Comparison of ENCODE assay signal across 28 cellular contexts in the genomic region with DNA sequence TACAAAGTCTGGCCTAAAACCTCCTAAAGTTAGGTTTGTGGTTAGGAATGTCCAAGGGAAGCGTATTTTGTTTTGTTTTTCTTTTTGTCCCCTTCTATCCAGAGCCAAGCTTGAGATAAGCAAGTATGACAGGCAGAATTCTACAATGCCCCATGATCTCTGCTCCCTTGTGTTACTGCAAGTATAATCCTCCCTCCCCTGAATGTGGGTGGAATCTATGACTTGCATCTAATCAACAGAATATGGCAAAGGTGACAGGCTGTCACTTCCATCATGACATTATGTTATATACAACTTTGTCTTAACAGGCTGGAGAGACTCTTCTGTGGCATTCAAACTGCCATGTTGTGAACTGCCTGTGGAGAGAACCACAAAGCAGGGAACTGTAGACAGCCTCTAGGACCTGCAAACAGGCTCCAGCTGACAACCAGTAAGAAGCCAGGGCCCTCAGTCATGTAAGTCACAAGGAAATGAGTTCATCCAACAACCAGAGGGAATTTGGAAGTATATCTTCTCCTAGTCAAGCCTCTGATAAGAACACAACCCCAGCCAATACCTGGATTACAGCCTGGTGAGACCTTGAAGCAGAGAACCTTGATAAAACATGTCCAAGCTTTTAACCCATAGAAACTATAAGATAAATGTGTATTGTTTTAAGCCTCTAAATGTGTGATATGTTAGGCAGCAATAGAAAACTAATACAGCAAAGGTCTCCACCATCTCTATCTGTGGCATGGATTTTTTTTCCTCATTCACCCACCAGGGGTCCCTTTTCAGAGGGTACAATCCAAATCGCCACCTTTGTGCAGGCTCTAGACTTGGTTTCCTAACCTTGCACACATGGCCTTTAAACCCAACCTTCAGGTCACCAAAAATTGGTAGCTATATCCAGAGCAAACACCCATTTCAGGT. TPM values are rescaled to one million over a fixed set of nuclear protein-coding genes. Genes with fewer than 3 reads are reported as not detected.
DNase-seq lines count a peak whose midpoint lies in the region; ATAC-seq and TF ChIP-seq lines count a peak whose summit lies in the region.
"Had no signal": no experiment of that assay in that cellular context is flagged by ENCODE, and none has a peak within 500 bp of the region (broad histone marks: within the 10 kb centered on the region; RNA-seq: fewer than 3 reads in every experiment).

No MANE protein-coding gene starts in this region.

- no peaks in the 10 kb centered on the region for H3K79me2 ChIP-seq in DND-41 (ENCODE audit: insufficient read depth, low read length)

- H3K4me1 ChIP-seq in DND-41 (ENCODE audit: insufficient read depth, low read length) (peaks cover 19% of the 10 kb centered on the region), right cardiac atrium (ENCODE audit: control insufficient read depth, insufficient read depth, low read length) (peaks cover 3% of the 10 kb centered on the region), HAP-1 (no peaks in the 10 kb centered on the region; the same call in 1 of the 2 replicates)

- peak; percentile 57 for DNase-seq in NCI-H82 (lab: John Stamatoyannopoulos, UW)
- DNase-seq in NCI-H82 treated with DMSO at 0.1 percent for 48 hours (lab: John Stamatoyannopoulos, UW; ENCODE audit: unreplicated experiment), result no peak
- DNase-seq in DND-41, result no peak
- DNase-seq in OCI-M1 (lab: John Stamatoyannopoulos, UW), result peak; percentile 62
- DNase-seq in right cardiac atrium, result no peak
- no peak for DNase-seq in HuH-7 (ENCODE audit: low spot score)
- DNase-seq in HAP-1 (ENCODE audit: low spot score in 2 of 2), result no peak
- DNase-seq: 8988T; activated CD4-positive, alpha-beta memory T cell treated with anti-CD3 and anti-CD28 coated beads, Interleukin-2, amount 10 ng/mL, durations not matched to agents 7 days and 5 days; activated CD4-positive, CD25-positive, alpha-beta regulatory T cell; activated gamma-delta T cell; adrenal gland; brain microvascular endothelial cell; cortex of kidney; DMS53; kidney glomerular epithelial cell; NCI-H1417; NCI-H2081; NCI-H774; nucleus accumbens; SIG-M5; stimulated activated CD4-positive, alpha-beta T cell treated with anti-CD3 and anti-CD28 coated beads, Interleukin-2, amount 100 ng/mL, for 24 hours; substantia nigra had no signal

- H3K4me3 ChIP-seq in DND-41 (ENCODE audit: low read depth in 1 of 2, low read length in 2 of 2) (no peak overlapping the region), right cardiac atrium (ENCODE audit: low read length) (no peak overlapping the region), HAP-1 (no peak overlapping the region)
- H3K4me3 ChIP-seq: adrenal gland, smooth muscle cell had no signal

- no peaks in the 10 kb centered on the region for H3K27me3 ChIP-seq in DND-41 (ENCODE audit: insufficient read depth, low read length, poor library complexity)
- H3K27me3 ChIP-seq in right cardiac atrium (ENCODE audit: control insufficient read depth, insufficient read depth), result no peaks in the 10 kb centered on the region
- no peaks in the 10 kb centered on the region for H3K27me3 ChIP-seq in HAP-1 (ENCODE audit: low read depth)
- H3K27me3 ChIP-seq: adrenal gland, brain microvascular endothelial cell had no signal

- no peaks in the 10 kb centered on the region for H3K9me3 ChIP-seq in DND-41 (ENCODE audit: insufficient read depth, low read length, severe bottlenecking)
- no peaks in the 10 kb centered on the region for H3K9me3 ChIP-seq in right cardiac atrium (ENCODE audit: control insufficient read depth, low read length)
- no peaks in the 10 kb centered on the region for H3K9me3 ChIP-seq in HAP-1
- H3K9me3 ChIP-seq: adrenal gland had no signal

- no peak overlapping the region for H3K4me2 ChIP-seq in DND-41 (ENCODE audit: insufficient read depth, low read length)
- H3K4me2 ChIP-seq: smooth muscle cell had no signal

- H3K27ac ChIP-seq in DND-41 (ENCODE audit: low read length) (no peak overlapping the region), right cardiac atrium (ENCODE audit: low read length) (peak overlapping the region; percentile 45)
- H3K27ac ChIP-seq: adrenal gland, brain microvascular endothelial cell had no signal

- H4K20me1 ChIP-seq in DND-41 (ENCODE audit: insufficient read depth, low read length), result no peaks in the 10 kb centered on the region

- in situ Hi-C loops in HAP-1 (cut with MboI; ENCODE audit: low sequenced_read_pairs), result no loop called here

- peaks cover 38% of the 10 kb centered on the region; the same call in 1 of the 2 replicates for H3K36me3 ChIP-seq in DND-41 (ENCODE audit: insufficient read depth, low read length)
- H3K36me3 ChIP-seq in HAP-1 (replicated peaks), result no peaks in the 10 kb centered on the region; the same call in 1 of the 2 replicates

- WGBS in right cardiac atrium, result 86% methylated on average over 2 of the region's 2 CpGs

- no peak overlapping the region for H2AFZ ChIP-seq in DND-41 (ENCODE audit: low read depth, low read length)

- no peak for ATAC-seq in DND-41 (ENCODE audit: insufficient read depth, low read depth)
- ATAC-seq in right cardiac atrium, result no peak
- ATAC-seq in HG02642 (IDR thresholded peaks at IDR 0.05; ENCODE audit: poor library complexity, unreplicated experiment), result no peak

- TF ChIP-seq CTCF in DND-41 (IDR thresholded peaks at IDR 0.05; ENCODE audit: borderline replicate concordance, extremely low read depth, low read length, poor library complexity, severe bottlenecking), result peak; percentile 22

- no peak overlapping the region for H3K9ac ChIP-seq in DND-41 (ENCODE audit: low read depth, low read length)

- intact Hi-C loops in right cardiac atrium (cut with DNase I), result no loop called here

RNA-seq across cellular contexts. Expression of a gene that starts 5.7 kb away (rescaled TPM):
- total RNA-seq in right cardiac atrium, result 10 to 100 TPM; 13.0 to 28.1 (median 18.0) TPM
- polyA plus RNA-seq in right cardiac atrium, result 13.5 TPM
- total RNA-seq: glomerular endothelial cell, smooth muscle cell had no signal

RNA-seq across cellular contexts. Expression of a gene that starts 18.8 kb away (rescaled TPM):
- 100 to 1,000 TPM; 433 to 505 (median 493) TPM for total RNA-seq in right cardiac atrium
- polyA plus RNA-seq in right cardiac atrium, result 918 TPM

RNA-seq across cellular contexts. Expression of a gene that starts 19.0 kb away (rescaled TPM):
- 10 to 100 TPM; 24.1 to 29.2 (median 27.9) TPM for total RNA-seq in right cardiac atrium
- polyA plus RNA-seq in right cardiac atrium, result 28.2 TPM

RNA-seq across cellular contexts. Expression of a gene that starts 35.4 kb away (rescaled TPM):
- 10 to 100 TPM in 1 of 4 donors, 1 to 10 TPM in 3; 5.4 to 10.9 (median 9.9) TPM for total RNA-seq in right cardiac atrium
- polyA plus RNA-seq in right cardiac atrium, result 2.0 TPM
- total RNA-seq: glomerular endothelial cell, M059J, smooth muscle cell had no signal
- polyA plus RNA-seq: smooth muscle cell had no signal

RNA-seq across cellular contexts. Expression of a gene that starts 35.4 kb away (rescaled TPM):
- total RNA-seq in right cardiac atrium, result 1 to 10 TPM in 3 of 4 donors, under 1 TPM in 1; 0.82 to 9.5 (median 3.7) TPM
- 2.1 TPM for polyA plus RNA-seq in right cardiac atrium
- total RNA-seq: activated CD4-positive, alpha-beta memory T cell treated with anti-CD3 and anti-CD28 coated beads, Interleukin-2, amount 10 ng/mL, durations not matched to agents 7 days and 5 days; glomerular endothelial cell; M059J; smooth muscle cell had no signal
- polyA plus RNA-seq: IgD-negative memory B cell, smooth muscle cell had no signal

Comparison
In these comparisons a context has a peak if more than half of its experiments do, and no peak if none do; other contexts are left out.
1. DNase-seq: peak in NCI-H82 (single experiment) and OCI-M1 (single experiment); none in NCI-H82 treated with DMSO at 0.1 percent for 48 hours (single experiment), DND-41 (single experiment), right cardiac atrium (0 of 3), HuH-7 (single experiment) and HAP-1 (0 of 2).